In genomic region chr5:150777685-150778084, GRCh38 we compare ENCODE assay signal across 8 cellular contexts. TPM values are rescaled to one million over a fixed set of nuclear protein-coding genes. Genes with fewer than 3 reads are reported as not detected.
DNase-seq lines count a peak whose midpoint lies in the region; ATAC-seq and TF ChIP-seq lines count a peak whose summit lies in the region.

No MANE protein-coding gene starts in this region.

- H3K4me1 Mint-ChIP-seq in HFFc6 (ENCODE audit: low read depth) (peaks cover 73% of the 10 kb centered on the region), WTC11 (peaks cover 39% of the 10 kb centered on the region)

- H3K27me3 Mint-ChIP-seq in HFFc6 (ENCODE audit: insufficient read depth) (no peaks in the 10 kb centered on the region; the same call in 1 of the 2 replicates), WTC11 (ENCODE audit: low read depth) (peaks cover 18% of the 10 kb centered on the region)

- peak overlapping the region; percentile 72 for H3K27ac Mint-ChIP-seq in HFFc6
- no peak overlapping the region for H3K27ac Mint-ChIP-seq in WTC11

- peak overlapping the region; percentile 94 for H3K9ac ChIP-seq in smooth muscle cell (ENCODE audit: low read depth)

- H3K9me3 Mint-ChIP-seq in HFFc6 (no peaks in the 10 kb centered on the region), WTC11 (no peaks in the 10 kb centered on the region)

- peak overlapping the region; percentile 92 for H3K4me3 ChIP-seq in smooth muscle cell

- H3K4me3 Mint-ChIP-seq in HFFc6, result peak overlapping the region; percentile 100
- peak overlapping the region; percentile 97 for H3K4me3 Mint-ChIP-seq in WTC11

- no peak overlapping the region for H2AFZ ChIP-seq in smooth muscle cell (ENCODE audit: low read depth)

- H3F3A ChIP-seq in smooth muscle cell (ENCODE audit: low read depth), result peaks cover 42% of the 10 kb centered on the region

- H3K9me3 ChIP-seq in smooth muscle cell (replicated peaks; ENCODE audit: low read depth), result no peaks in the 10 kb centered on the region

- CTCF ChIA-PET in WTC11 (lab: Charles Lee), result interaction anchor here (0.6 to 2.7 kb wide), 9 partner anchors 9 to 277 kb away, joined by 3 to 29 read pairs (median 6); partner anchors contain the start of genes DCTN4, MYOZ3 and RBM22

- H4K20me1 ChIP-seq in smooth muscle cell (ENCODE audit: low read depth), result peaks cover 6% of the 10 kb centered on the region

- H3K27ac ChIP-seq in smooth muscle cell (ENCODE audit: low read depth), result peak overlapping the region; percentile 98

- H3K79me2 ChIP-seq in smooth muscle cell (ENCODE audit: low read depth), result peaks cover 70% of the 10 kb centered on the region

- ATAC-seq in WTC11 (no peak), left lobe of liver (no peak), HG02884 (IDR thresholded peaks at IDR 0.05; ENCODE audit: unreplicated experiment) (no peak)

- POLR2A ChIA-PET in WTC11 (lab: Charles Lee), result interaction anchor here (1.6 to 3.1 kb wide), 2 partner anchors 19 to 77 kb away, joined by 8 to 22 read pairs; partner anchors contain the start of genes DCTN4 and RBM22

- H3K36me3 Mint-ChIP-seq in HFFc6 (ENCODE audit: low read depth) (no peaks in the 10 kb centered on the region), WTC11 (no peaks in the 10 kb centered on the region)

- H3K4me1 ChIP-seq in smooth muscle cell (ENCODE audit: low read depth), result peaks cover 24% of the 10 kb centered on the region

- H3K4me2 ChIP-seq in smooth muscle cell, result peak overlapping the region; percentile 96

- no peak for TF ChIP-seq CTCF in HFFc6 (IDR thresholded peaks at IDR 0.05)
- no peak for TF ChIP-seq CTCF in WTC11 (IDR thresholded peaks at IDR 0.05)
- no peak for TF ChIP-seq CTCF in smooth muscle cell (IDR thresholded peaks at IDR 0.05; ENCODE audit: borderline replicate concordance, insufficient read depth, poor library complexity, severe bottlenecking)

- DNase-seq in HFFc6 (no peak), WTC11 (ENCODE audit: low spot score) (no peak), foreskin melanocyte (peak; percentile 20), smooth muscle cell (lab: John Stamatoyannopoulos, UW; ENCODE audit: unreplicated experiment) (no peak), HK-2 (ENCODE audit: unreplicated experiment) (no peak), left lobe of liver (ENCODE audit: low spot score) (no peak)
- DNase-seq in activated CD4-positive, alpha-beta T cell treated with anti-CD3 and anti-CD28 coated beads for 48 hours, result no peak

- no peaks in the 10 kb centered on the region for H3K27me3 ChIP-seq in smooth muscle cell (ENCODE audit: low read depth)

- 35% methylated on average over 3 of the region's 3 CpGs for WGBS in smooth muscle cell (ENCODE audit: low lambda C conversion rate)

- H3K36me3 ChIP-seq in smooth muscle cell (ENCODE audit: low read depth), result no peaks in the 10 kb centered on the region

TF ChIP-seq in WTC11, 78 proteins besides CTCF, POLR2A, EP300 and RAD21 (continues in another document):
- TF ChIP-seq RELA (CRISPR knock-in tag; IDR thresholded peaks at IDR 0.05; ENCODE audit: borderline replicate concordance) (no peak), IRF2 (CRISPR knock-in tag; IDR thresholded peaks at IDR 0.05; ENCODE audit: borderline replicate concordance, low read depth) (no peak), FOXP4 (CRISPR knock-in tag; IDR thresholded peaks at IDR 0.05) (no peak), CREM (CRISPR knock-in tag; IDR thresholded peaks at IDR 0.05) (no peak), ERG (CRISPR knock-in tag; IDR thresholded peaks at IDR 0.05) (no peak)
- TF ChIP-seq, protein P1, sequence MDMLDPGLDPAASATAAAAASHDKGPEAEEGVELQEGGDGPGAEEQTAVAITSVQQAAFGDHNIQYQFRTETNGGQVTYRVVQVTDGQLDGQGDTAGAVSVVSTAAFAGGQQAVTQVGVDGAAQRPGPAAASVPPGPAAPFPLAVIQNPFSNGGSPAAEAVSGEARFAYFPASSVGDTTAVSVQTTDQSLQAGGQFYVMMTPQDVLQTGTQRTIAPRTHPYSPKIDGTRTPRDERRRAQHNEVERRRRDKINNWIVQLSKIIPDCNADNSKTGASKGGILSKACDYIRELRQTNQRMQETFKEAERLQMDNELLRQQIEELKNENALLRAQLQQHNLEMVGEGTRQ (CRISPR knock-in tag; IDR thresholded peaks at IDR 0.05), result no peak
- TF ChIP-seq, protein P2, sequence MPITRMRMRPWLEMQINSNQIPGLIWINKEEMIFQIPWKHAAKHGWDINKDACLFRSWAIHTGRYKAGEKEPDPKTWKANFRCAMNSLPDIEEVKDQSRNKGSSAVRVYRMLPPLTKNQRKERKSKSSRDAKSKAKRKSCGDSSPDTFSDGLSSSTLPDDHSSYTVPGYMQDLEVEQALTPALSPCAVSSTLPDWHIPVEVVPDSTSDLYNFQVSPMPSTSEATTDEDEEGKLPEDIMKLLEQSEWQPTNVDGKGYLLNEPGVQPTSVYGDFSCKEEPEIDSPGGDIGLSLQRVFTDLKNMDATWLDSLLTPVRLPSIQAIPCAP (CRISPR knock-in tag; IDR thresholded peaks at IDR 0.05), result no peak
- TF ChIP-seq, protein P3, sequence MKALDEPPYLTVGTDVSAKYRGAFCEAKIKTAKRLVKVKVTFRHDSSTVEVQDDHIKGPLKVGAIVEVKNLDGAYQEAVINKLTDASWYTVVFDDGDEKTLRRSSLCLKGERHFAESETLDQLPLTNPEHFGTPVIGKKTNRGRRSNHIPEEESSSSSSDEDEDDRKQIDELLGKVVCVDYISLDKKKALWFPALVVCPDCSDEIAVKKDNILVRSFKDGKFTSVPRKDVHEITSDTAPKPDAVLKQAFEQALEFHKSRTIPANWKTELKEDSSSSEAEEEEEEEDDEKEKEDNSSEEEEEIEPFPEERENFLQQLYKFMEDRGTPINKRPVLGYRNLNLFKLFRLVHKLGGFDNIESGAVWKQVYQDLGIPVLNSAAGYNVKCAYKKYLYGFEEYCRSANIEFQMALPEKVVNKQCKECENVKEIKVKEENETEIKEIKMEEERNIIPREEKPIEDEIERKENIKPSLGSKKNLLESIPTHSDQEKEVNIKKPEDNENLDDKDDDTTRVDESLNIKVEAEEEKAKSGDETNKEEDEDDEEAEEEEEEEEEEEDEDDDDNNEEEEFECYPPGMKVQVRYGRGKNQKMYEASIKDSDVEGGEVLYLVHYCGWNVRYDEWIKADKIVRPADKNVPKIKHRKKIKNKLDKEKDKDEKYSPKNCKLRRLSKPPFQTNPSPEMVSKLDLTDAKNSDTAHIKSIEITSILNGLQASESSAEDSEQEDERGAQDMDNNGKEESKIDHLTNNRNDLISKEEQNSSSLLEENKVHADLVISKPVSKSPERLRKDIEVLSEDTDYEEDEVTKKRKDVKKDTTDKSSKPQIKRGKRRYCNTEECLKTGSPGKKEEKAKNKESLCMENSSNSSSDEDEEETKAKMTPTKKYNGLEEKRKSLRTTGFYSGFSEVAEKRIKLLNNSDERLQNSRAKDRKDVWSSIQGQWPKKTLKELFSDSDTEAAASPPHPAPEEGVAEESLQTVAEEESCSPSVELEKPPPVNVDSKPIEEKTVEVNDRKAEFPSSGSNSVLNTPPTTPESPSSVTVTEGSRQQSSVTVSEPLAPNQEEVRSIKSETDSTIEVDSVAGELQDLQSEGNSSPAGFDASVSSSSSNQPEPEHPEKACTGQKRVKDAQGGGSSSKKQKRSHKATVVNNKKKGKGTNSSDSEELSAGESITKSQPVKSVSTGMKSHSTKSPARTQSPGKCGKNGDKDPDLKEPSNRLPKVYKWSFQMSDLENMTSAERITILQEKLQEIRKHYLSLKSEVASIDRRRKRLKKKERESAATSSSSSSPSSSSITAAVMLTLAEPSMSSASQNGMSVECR (CRISPR knock-in tag; IDR thresholded peaks at IDR 0.05; ENCODE audit: borderline replicate concordance), result no peak

RNA-seq across cellular contexts. Expression of gene SMIM3, which starts 0.9 kb away (rescaled TPM):
- 10 to 100 TPM; 32.5 to 51.1 (median 37.9) TPM for total RNA-seq in HFFc6 (2021; fragmentation: NEBNext Ultra II Directional; extraction: Animal tissue kit (Norgen Biotek cat#: 25700))
- total RNA-seq in WTC11 (2021) (11.1 to 14.1 TPM (median 12.2 TPM) in 3 replicates), smooth muscle cell (178 and 190 TPM in 2 replicates), left lobe of liver (3.6 TPM)
- polyA plus RNA-seq in smooth muscle cell, result 218 and 261 TPM in 2 replicates

RNA-seq across cellular contexts. Expression of gene DCTN4, which starts 18.9 kb away (rescaled TPM):
- total RNA-seq in HFFc6 (2021; fragmentation: NEBNext Ultra II Directional; extraction: Animal tissue kit (Norgen Biotek cat#: 25700)), result 10 to 100 TPM; 60.1 to 76.9 (median 68.7) TPM
- 41.1 to 43.9 TPM (median 43.2 TPM) in 3 replicates for total RNA-seq in WTC11 (2021)
- 77.7 and 87.6 TPM in 2 replicates for total RNA-seq in smooth muscle cell
- 35.2 and 38.7 TPM in 2 replicates for polyA plus RNA-seq in smooth muscle cell
- 23.1 TPM for total RNA-seq in left lobe of liver
